ENCODE assay signal across 22 cellular contexts in genomic region chr9:115142090-115142489, GRCh38. TPM values are rescaled to one million over a fixed set of nuclear protein-coding genes. Genes with fewer than 3 reads are reported as not detected.
"Had no signal": no experiment of that assay in that cellular context is flagged by ENCODE, and none has a peak within 500 bp of the region (broad histone marks: within the 10 kb centered on the region; RNA-seq: fewer than 3 reads in every experiment).

No MANE protein-coding gene starts in this region.

- H3K9me3 ChIP-seq: gastrocnemius medialis, lower lobe of right lung, prostate gland, testis, tibial artery had no signal

- H3K9me3 Mint-ChIP-seq: dendritic cell treated with granulocyte-macrophage colony-stimulating factor and Interleukin-4, amounts not matched to agents 40 ng/mL and 50 ng/mL, for 4 days; endodermal cell; nephron progenitor cell had no signal

- H3K4me3 ChIP-seq: gastrocnemius medialis, lower lobe of right lung, prostate gland, right atrium auricular region, smooth muscle cell, testis, tibial artery had no signal

- H3K4me1 ChIP-seq: gastrocnemius medialis, lower lobe of right lung, prostate gland, right atrium auricular region, testis had no signal

- H3K27me3 ChIP-seq: right atrium auricular region, testis, tibial artery had no signal

- DNase-seq: effector CD8-positive, alpha-beta T cell; endodermal cell; gastrocnemius medialis; left ventricle myocardium superior; lower lobe of right lung; naive thymus-derived CD8-positive, alpha-beta T cell; nephron progenitor cell; stimulated activated CD4-positive, alpha-beta T cell treated with anti-CD3 and anti-CD28 coated beads, Interleukin-12 subunit alpha, Interleukin-12 subunit beta, amount 100 ng/mL, for 4 hours; stimulated activated CD4-positive, alpha-beta T cell treated with anti-CD3 and anti-CD28 coated beads, Interleukin-1b, Interleukin-23, amount 100 ng/mL, for 48 hours; stimulated activated CD4-positive, alpha-beta T cell treated with anti-CD3 and anti-CD28 coated beads, Interleukin-4, amount 100 ng/mL, for 1 hour; stimulated activated CD8-positive, alpha-beta memory T cell treated with anti-CD3 and anti-CD28 coated beads, Interleukin-4, amount 100 ng/mL, for 48 hours; stimulated activated naive CD4-positive, alpha-beta T cell; tibial artery had no signal

- ATAC-seq: esophagus mucosa; gastrocnemius medialis; left ventricle myocardium superior; lower lobe of right lung; naive thymus-derived CD8-positive, alpha-beta T cell; sciatic nerve had no signal

- H3K4me3 Mint-ChIP-seq: dendritic cell treated with granulocyte-macrophage colony-stimulating factor and Interleukin-4, amounts not matched to agents 40 ng/mL and 50 ng/mL, for 4 days; endodermal cell; naive thymus-derived CD8-positive, alpha-beta T cell; nephron progenitor cell; type B pancreatic cell had no signal

- H3K36me3 ChIP-seq: gastrocnemius medialis, lower lobe of right lung, prostate gland, right atrium auricular region, tibial artery had no signal

- H3K27ac ChIP-seq: epithelial cell of prostate, gastrocnemius medialis, lower lobe of right lung, prostate gland, right atrium auricular region, testis, tibial artery had no signal

- H3K27ac Mint-ChIP-seq: dendritic cell treated with granulocyte-macrophage colony-stimulating factor and Interleukin-4, amounts not matched to agents 40 ng/mL and 50 ng/mL, for 4 days; endodermal cell; naive thymus-derived CD8-positive, alpha-beta T cell; type B pancreatic cell had no signal

- H3K36me3 Mint-ChIP-seq: naive thymus-derived CD8-positive, alpha-beta T cell; type B pancreatic cell had no signal

- H3K4me2 ChIP-seq: smooth muscle cell had no signal

RNA-seq across cellular contexts. Expression of gene TNC, which starts 24.1 kb away (rescaled TPM):
- total RNA-seq: naive thymus-derived CD8-positive, alpha-beta T cell had no signal
- polyA plus RNA-seq: naive thymus-derived CD8-positive, alpha-beta T cell had no signal
